In the genomic region with DNA sequence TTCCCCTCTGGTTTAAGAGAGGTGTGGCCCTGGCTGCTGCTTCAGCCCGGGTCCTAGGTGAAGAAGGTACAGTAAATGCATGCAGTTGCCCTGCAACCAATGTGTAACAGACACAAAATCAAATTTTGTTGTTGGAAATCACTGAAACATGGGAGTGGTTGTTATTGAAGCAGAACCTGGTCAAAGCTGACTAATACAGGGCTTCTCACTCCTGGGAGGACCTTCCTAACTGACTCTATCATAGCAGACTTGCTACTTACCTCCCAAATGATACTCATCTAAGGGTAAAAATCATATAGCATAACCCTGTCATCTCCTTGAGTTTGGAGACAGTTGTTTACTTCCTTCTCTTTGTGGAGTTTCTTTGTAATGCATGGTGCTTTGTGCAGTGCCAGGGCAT, we compare ENCODE assay signal across 1 cellular context.
TF ChIP-seq lines count a peak whose summit lies in the region.

No MANE protein-coding gene starts in this region.

TF ChIP-seq in SK-N-SH treated with all-trans-retinoic acid at 6 μM for 48 hours, 23 proteins besides CTCF, POLR2A, EP300 and RAD21 (continued from another document):
- TF ChIP-seq, protein P1, sequence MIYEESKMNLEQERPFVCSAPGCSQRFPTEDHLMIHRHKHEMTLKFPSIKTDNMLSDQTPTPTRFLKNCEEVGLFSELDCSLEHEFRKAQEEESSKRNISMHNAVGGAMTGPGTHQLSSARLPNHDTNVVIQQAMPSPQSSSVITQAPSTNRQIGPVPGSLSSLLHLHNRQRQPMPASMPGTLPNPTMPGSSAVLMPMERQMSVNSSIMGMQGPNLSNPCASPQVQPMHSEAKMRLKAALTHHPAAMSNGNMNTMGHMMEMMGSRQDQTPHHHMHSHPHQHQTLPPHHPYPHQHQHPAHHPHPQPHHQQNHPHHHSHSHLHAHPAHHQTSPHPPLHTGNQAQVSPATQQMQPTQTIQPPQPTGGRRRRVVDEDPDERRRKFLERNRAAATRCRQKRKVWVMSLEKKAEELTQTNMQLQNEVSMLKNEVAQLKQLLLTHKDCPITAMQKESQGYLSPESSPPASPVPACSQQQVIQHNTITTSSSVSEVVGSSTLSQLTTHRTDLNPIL (CRISPR knock-in tag; IDR thresholded peaks at IDR 0.05; ENCODE audit: low read depth), result no peak
- no peak for TF ChIP-seq ZFP3 (CRISPR knock-in tag; IDR thresholded peaks at IDR 0.05)
- no peak for TF ChIP-seq GLIS3 (CRISPR knock-in tag; IDR thresholded peaks at IDR 0.05)
- TF ChIP-seq ZC3H10 (CRISPR knock-in tag; IDR thresholded peaks at IDR 0.05), result no peak
